ENCODE assay signal across 8 cellular contexts in genomic region chr1:240860023-240860422, GRCh38.
"Had no signal": no experiment of that assay in that cellular context is flagged by ENCODE, and none has a peak within 500 bp of the region (broad histone marks: within the 10 kb centered on the region; RNA-seq: fewer than 3 reads in every experiment).

No MANE protein-coding gene starts in this region.

- H3K27ac ChIP-seq: GM23248 had no signal

- H3K9me3 ChIP-seq: HAP-1 had no signal

- H3K9ac ChIP-seq: GM23248 had no signal

- H3K36me3 ChIP-seq: HAP-1 had no signal

- H3K4me3 ChIP-seq: GM23248, GM23338, HAP-1 had no signal

- DNase-seq: GM23248, GOT3, H7, H9, HCEC 1CT, HFFc6 had no signal

- H3K4me2 ChIP-seq: GM23338 had no signal

- H2AFZ ChIP-seq: GM23248, GM23338 had no signal
